In genomic region chr12:132614861-132615578, GRCh38 we compare ENCODE assay signal across 8 cellular contexts. TPM values are rescaled to one million over a fixed set of nuclear protein-coding genes. Genes with fewer than 3 reads are reported as not detected.
A peak's percentile ranks its signal among the peaks of the same experiment; 100 is the strongest.
DNase-seq lines count a peak whose midpoint lies in the region; ATAC-seq and TF ChIP-seq lines count a peak whose summit lies in the region.

No MANE protein-coding gene starts in this region.

- H3K36me3 Mint-ChIP-seq in activated T-cell treated with anti-CD3 and anti-CD28 coated beads, Interleukin-2, amount 50 U/mL, for 4 hours (ENCODE audit: insufficient read depth), result no peaks in the 10 kb centered on the region
- peaks cover 5% of the 10 kb centered on the region for H3K36me3 Mint-ChIP-seq in neural crest cell (ENCODE audit: low read depth)

- H3K4me1 Mint-ChIP-seq in activated T-cell treated with anti-CD3 and anti-CD28 coated beads, Interleukin-2, amount 50 U/mL, for 4 hours (ENCODE audit: low read depth), result peaks cover 7% of the 10 kb centered on the region
- H3K4me1 Mint-ChIP-seq in neural crest cell, result peaks cover 19% of the 10 kb centered on the region

- peak; percentile 71 for DNase-seq in LHCN-M2 (ENCODE audit: low read depth)
- peak; percentile 66 to 90 (median 83) for DNase-seq in Peyer's patch
- DNase-seq in activated T-cell treated with anti-CD3 and anti-CD28 coated beads, Interleukin-2, amount 50 U/mL, for 4 hours, result peak; percentile 76
- DNase-seq in fibroblast of peridontal ligament (ENCODE audit: extremely low read depth), result peak; percentile 85
- peak; percentile 86 for DNase-seq in neural crest cell (ENCODE audit: low read depth, low spot score)
- peak; percentile 82 for DNase-seq in stomach

- H3K4me3 Mint-ChIP-seq in activated T-cell treated with anti-CD3 and anti-CD28 coated beads, Interleukin-2, amount 50 U/mL, for 4 hours, result no peak overlapping the region
- H3K4me3 Mint-ChIP-seq in neural crest cell, result peak overlapping the region; percentile 65

- H3K9me3 Mint-ChIP-seq in activated T-cell treated with anti-CD3 and anti-CD28 coated beads, Interleukin-2, amount 50 U/mL, for 4 hours, result no peaks in the 10 kb centered on the region
- H3K9me3 Mint-ChIP-seq in neural crest cell, result no peaks in the 10 kb centered on the region

- H3K27ac Mint-ChIP-seq in neural crest cell (ENCODE audit: unreplicated experiment), result peak overlapping the region; percentile 72

- H3K27me3 Mint-ChIP-seq in activated T-cell treated with anti-CD3 and anti-CD28 coated beads, Interleukin-2, amount 50 U/mL, for 4 hours (ENCODE audit: low read depth), result peaks cover 48% of the 10 kb centered on the region
- peaks cover 54% of the 10 kb centered on the region for H3K27me3 Mint-ChIP-seq in neural crest cell (ENCODE audit: low read depth)

- H3K27me3 ChIP-seq in Peyer's patch (peaks cover 0 to 25% of the 10 kb centered on the region in 2 donors), stomach (peaks cover 22 to 81% (median 62%) of the 10 kb centered on the region in 3 donors)

- H3K9me3 ChIP-seq in Peyer's patch, result peaks cover 0 to 13% (median 7%) of the 10 kb centered on the region in 4 donors
- H3K9me3 ChIP-seq in stomach, result peaks cover 0 to 39% (median 25%) of the 10 kb centered on the region in 4 donors

- H3K4me1 ChIP-seq in Peyer's patch (peaks cover 0 to 6% (median 0%) of the 10 kb centered on the region in 4 donors), stomach (peaks cover 7 to 37% (median 20%) of the 10 kb centered on the region in 4 donors)

- TF ChIP-seq CTCF in GM12873 (IDR thresholded peaks at IDR 0.05; ENCODE audit: insufficient read depth, low read depth, low read length, missing control alignments), result peak; percentile 93
- peak; percentile 66 to 95 (median 88) for TF ChIP-seq CTCF in Peyer's patch (IDR thresholded peaks at IDR 0.05)
- TF ChIP-seq CTCF in neural crest cell (conservative IDR thresholded peaks at IDR 0.05), result peak; percentile 90
- TF ChIP-seq CTCF in stomach (IDR thresholded peaks at IDR 0.05), result peak in 5 of 7 experiments; percentile 72 to 88 (median 87)

- no peak for TF ChIP-seq EP300 in stomach (IDR thresholded peaks at IDR 0.05)

- intact Hi-C loops in stomach (cut with DNase I; ENCODE audit: low total_unique reads), result loop anchor here (5.0 kb wide), 1 partner anchor 198 kb away; no protein-coding TSS in a partner anchor

- ATAC-seq in activated T-cell treated with anti-CD3 and anti-CD28 coated beads, Interleukin-2, amount 50 U/mL, for 4 hours, result peak; percentile 77 to 89
- no peak for ATAC-seq in HG02938 (IDR thresholded peaks at IDR 0.05; ENCODE audit: unreplicated experiment)

- no peaks in the 10 kb centered on the region for H3K36me3 ChIP-seq in Peyer's patch
- no peaks in the 10 kb centered on the region for H3K36me3 ChIP-seq in stomach

- no peak overlapping the region for H3K27ac ChIP-seq in Peyer's patch
- no peak overlapping the region for H3K27ac ChIP-seq in stomach

- WGBS in stomach, 5 donors, result 26 to 44% (median 28%) methylated on average over 13 to 18 of the region's 18 CpGs

- no peak overlapping the region for H3K4me3 ChIP-seq in Peyer's patch
- H3K4me3 ChIP-seq in stomach, result no peak overlapping the region

- no peak for TF ChIP-seq POLR2A in Peyer's patch (IDR thresholded peaks at IDR 0.05)
- no peak for TF ChIP-seq POLR2A in stomach (IDR thresholded peaks at IDR 0.05)

RNA-seq across cellular contexts. Expression of gene P2RX2, which starts 3.6 kb away (rescaled TPM):
- total RNA-seq in LHCN-M2 (2014; rRNA removed) (not detected in 2 replicates), Peyer's patch (1 to 10 TPM in 3 of 4 donors, not detected in 1; 3.8 to 4.7 (median 4.1) TPM), neural crest cell (not detected in 2 replicates), stomach (not detected)
- 0.05 TPM for polyA plus RNA-seq in LHCN-M2 (2012)
- total RNA-seq in activated T-cell treated with anti-CD3 and anti-CD28 coated beads, Interleukin-2, amount 50 U/mL, for 4 hours, result not detected
- under 1 TPM in 2 of 3 donors, not detected in 1; 0.19 to 0.78 TPM for polyA plus RNA-seq in stomach

RNA-seq across cellular contexts. Expression of gene LRCOL1, which starts 4.6 kb away (rescaled TPM):
- total RNA-seq in LHCN-M2 (2014; rRNA removed), result not detected in 2 replicates
- not detected for polyA plus RNA-seq in LHCN-M2 (2012)
- total RNA-seq in Peyer's patch, result not detected
- not detected for total RNA-seq in activated T-cell treated with anti-CD3 and anti-CD28 coated beads, Interleukin-2, amount 50 U/mL, for 4 hours
- 0.93 and 1.7 TPM in 2 replicates for total RNA-seq in neural crest cell
- total RNA-seq in stomach, result not detected
- under 1 TPM in 1 of 3 donors, not detected in 2; 0.60 TPM for polyA plus RNA-seq in stomach
